In the genomic region with DNA sequence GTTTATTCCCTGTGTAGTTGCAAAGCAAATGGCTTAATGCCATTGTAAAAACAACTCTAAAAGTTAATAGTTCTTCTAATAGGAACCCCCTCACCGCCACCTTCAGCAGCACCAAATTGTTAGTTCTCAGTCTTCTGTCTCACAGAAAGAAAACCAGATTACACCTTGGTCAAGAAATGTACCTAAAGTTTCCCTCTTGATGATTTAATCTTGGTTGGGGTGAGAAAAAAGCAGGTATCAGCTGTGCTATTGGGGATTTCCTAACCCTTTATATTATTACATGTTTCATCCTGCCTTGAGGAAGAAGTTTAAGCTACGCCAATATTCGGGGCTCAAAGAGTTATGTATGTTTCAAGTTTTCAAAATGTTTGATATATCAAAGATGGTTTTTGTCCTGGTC, we compare ENCODE assay signal across 12 cellular contexts. TPM values are rescaled to one million over a fixed set of nuclear protein-coding genes. Genes with fewer than 3 reads are reported as not detected.
DNase-seq lines count a peak whose midpoint lies in the region; ATAC-seq, FAIRE-seq and TF ChIP-seq lines count a peak whose summit lies in the region.
"Had no signal": no experiment of that assay in that cellular context is flagged by ENCODE, and none has a peak within 500 bp of the region (broad histone marks: within the 10 kb centered on the region; RNA-seq: fewer than 3 reads in every experiment).

No MANE protein-coding gene starts in this region.

- no peak overlapping the region for H2AFZ ChIP-seq in astrocyte (ENCODE audit: low read depth, low read length)
- H2AFZ ChIP-seq: GM23338 had no signal

- H3K79me2 ChIP-seq in astrocyte (ENCODE audit: insufficient read depth, low read length) (no peaks in the 10 kb centered on the region), mesendoderm (ENCODE audit: control insufficient read depth, insufficient read depth, low read length) (no peaks in the 10 kb centered on the region)

- H3K27me3 ChIP-seq in astrocyte (ENCODE audit: insufficient read depth, low read length): no peaks in the 10 kb centered on the region
- H3K27me3 ChIP-seq in mesendoderm (ENCODE audit: insufficient read depth, low read length, poor library complexity): no peaks in the 10 kb centered on the region

- ATAC-seq in GM21717 (IDR thresholded peaks at IDR 0.05; ENCODE audit: unreplicated experiment): peak; percentile 44
- peak; percentile 58 to 81 for ATAC-seq in natural killer cell treated with Interleukin-12 subunit alpha and Interleukin-12 subunit beta and Interleukin-15 and Interleukin-18, amount 100 ng/mL, for 72 hours
- no peak for ATAC-seq in esophagus mucosa
- ATAC-seq: GM23338, K562 had no signal

- H4K8ac ChIP-seq in mesendoderm (ENCODE audit: low read depth, low read length): no peak overlapping the region

- H3K4me1 ChIP-seq in astrocyte (ENCODE audit: insufficient read depth, low read length): peaks cover 16% of the 10 kb centered on the region
- H3K4me1 ChIP-seq in mesendoderm (ENCODE audit: control insufficient read depth, low read depth, low read length): no peaks in the 10 kb centered on the region

- TF ChIP-seq CTCF in astrocyte (IDR thresholded peaks at IDR 0.05; ENCODE audit: insufficient read depth, low read depth, low read length): no peak

- DNase-seq in GM18507 (ENCODE audit: extremely low spot score, insufficient read length, low read depth) (no peak), astrocyte (ENCODE audit: low read depth) (no peak), iPS-NIHi7 (ENCODE audit: extremely low spot score) (no peak), mesendoderm (no peak)
- DNase-seq in natural killer cell treated with Interleukin-12 subunit alpha and Interleukin-12 subunit beta and Interleukin-15 and Interleukin-18, amount 100 ng/mL, for 72 hours (ENCODE audit: low spot score): no peak
- DNase-seq: NCI-H1048 had no signal

- H4K20me1 ChIP-seq in astrocyte (ENCODE audit: insufficient read depth, low read length): no peaks in the 10 kb centered on the region

- no peaks in the 10 kb centered on the region for H3K9me3 ChIP-seq in astrocyte (ENCODE audit: insufficient read depth, low read depth, low read length)

- no peak overlapping the region for H3K9ac ChIP-seq in astrocyte (ENCODE audit: low read length)
- no peak overlapping the region for H3K9ac ChIP-seq in mesendoderm (ENCODE audit: low read length)

- peaks cover 29% of the 10 kb centered on the region for H3K4me1 Mint-ChIP-seq in astrocyte (ENCODE audit: low read depth, unreplicated experiment)
- peaks cover 27 to 29% of the 10 kb centered on the region in 2 donors for H3K4me1 Mint-ChIP-seq in natural killer cell treated with Interleukin-12 subunit alpha and Interleukin-12 subunit beta and Interleukin-15 and Interleukin-18, amount 100 ng/mL, for 72 hours (ENCODE audit: low read depth in 2 of 2)

- no peaks in the 10 kb centered on the region for H3K79me1 ChIP-seq in mesendoderm (ENCODE audit: low read length)

- no peak overlapping the region for H3K27ac ChIP-seq in astrocyte (ENCODE audit: low read depth, low read length)
- H3K27ac ChIP-seq in mesendoderm (ENCODE audit: low read depth, low read length): no peak overlapping the region
- H3K27ac ChIP-seq: SK-N-MC had no signal

- no peak overlapping the region for H2BK15ac ChIP-seq in mesendoderm (replicated peaks; ENCODE audit: low read depth)

- H2AK5ac ChIP-seq in mesendoderm (ENCODE audit: low read length): no peak overlapping the region

- no peak overlapping the region for H3K56ac ChIP-seq in mesendoderm (ENCODE audit: low read length)

- no peak overlapping the region for H3K4me3 ChIP-seq in astrocyte (ENCODE audit: insufficient read depth, low read depth, low read length)
- no peak overlapping the region for H3K4me3 ChIP-seq in mesendoderm (ENCODE audit: low read length)
- H3K4me3 ChIP-seq: GM23338, K562, SK-N-MC had no signal

- no peak overlapping the region for H2BK5ac ChIP-seq in mesendoderm (ENCODE audit: low read length)

- no peak overlapping the region for H3K4me3 Mint-ChIP-seq in astrocyte (ENCODE audit: unreplicated experiment)
- H3K4me3 Mint-ChIP-seq in natural killer cell treated with Interleukin-12 subunit alpha and Interleukin-12 subunit beta and Interleukin-15 and Interleukin-18, amount 100 ng/mL, for 72 hours: peak overlapping the region; percentile 20
- H3K4me3 Mint-ChIP-seq: GM23338 had no signal

- H3K18ac ChIP-seq in mesendoderm (ENCODE audit: low read length): no peak overlapping the region

- H3K36me3 ChIP-seq in astrocyte (ENCODE audit: insufficient read depth, low read length) (no peaks in the 10 kb centered on the region), mesendoderm (ENCODE audit: control insufficient read depth, insufficient read depth, low read length) (no peaks in the 10 kb centered on the region)

- FAIRE-seq in GM18507 (lab: Jason Lieb, UNC) (peak; percentile 21), astrocyte (lab: Jason Lieb, UNC) (no peak)
- FAIRE-seq: HTR-8/SVneo, K562 had no signal

- no peak overlapping the region for H2BK120ac ChIP-seq in mesendoderm (ENCODE audit: low read depth, low read length)

- WGBS in mesendoderm (ENCODE audit: extremely low coverage, insufficient coverage, low lambda C conversion rate): no CpG with 5 or more reads among the region's 3 CpGs

- H3K36me3 Mint-ChIP-seq in astrocyte (ENCODE audit: low read depth, unreplicated experiment): no peaks in the 10 kb centered on the region
- no peaks in the 10 kb centered on the region for H3K36me3 Mint-ChIP-seq in natural killer cell treated with Interleukin-12 subunit alpha and Interleukin-12 subunit beta and Interleukin-15 and Interleukin-18, amount 100 ng/mL, for 72 hours

- H3K27ac Mint-ChIP-seq in astrocyte (ENCODE audit: unreplicated experiment): no peak overlapping the region
- peak overlapping the region in 1 of 2 donors; percentile 79 for H3K27ac Mint-ChIP-seq in natural killer cell treated with Interleukin-12 subunit alpha and Interleukin-12 subunit beta and Interleukin-15 and Interleukin-18, amount 100 ng/mL, for 72 hours
- H3K27ac Mint-ChIP-seq: GM23338 had no signal

- no peak overlapping the region for H4K5ac ChIP-seq in mesendoderm (ENCODE audit: low read length)

- peaks cover 27% of the 10 kb centered on the region for H3K27me3 Mint-ChIP-seq in astrocyte (ENCODE audit: low read depth, unreplicated experiment)
- peaks cover 0 to 7% of the 10 kb centered on the region in 2 donors for H3K27me3 Mint-ChIP-seq in natural killer cell treated with Interleukin-12 subunit alpha and Interleukin-12 subunit beta and Interleukin-15 and Interleukin-18, amount 100 ng/mL, for 72 hours

- H3K4ac ChIP-seq in mesendoderm (ENCODE audit: low read depth, low read length): no peak overlapping the region

- no peak overlapping the region for H3K23ac ChIP-seq in mesendoderm (ENCODE audit: low read length)

- H3K4me2 ChIP-seq in astrocyte (ENCODE audit: low read length) (peak overlapping the region; percentile 53), mesendoderm (ENCODE audit: low read length) (no peak overlapping the region)
- H3K4me2 ChIP-seq: GM23338 had no signal

- H3K9me3 Mint-ChIP-seq in astrocyte (ENCODE audit: unreplicated experiment): no peaks in the 10 kb centered on the region
- H3K9me3 Mint-ChIP-seq in natural killer cell treated with Interleukin-12 subunit alpha and Interleukin-12 subunit beta and Interleukin-15 and Interleukin-18, amount 100 ng/mL, for 72 hours: no peaks in the 10 kb centered on the region
- H3K9me3 Mint-ChIP-seq: GM23338 had no signal

RNA-seq across cellular contexts. Expression of a gene that starts 17.0 kb away (rescaled TPM):
- total RNA-seq in astrocyte: 55.6 and 56.0 TPM in 2 replicates
- total RNA-seq in natural killer cell treated with Interleukin-12 subunit alpha and Interleukin-12 subunit beta and Interleukin-15 and Interleukin-18, amount 100 ng/mL, for 72 hours: 100 to 1,000 TPM; 172 to 533 TPM
- 2.1 TPM for total RNA-seq in esophagus mucosa
- 3.8 TPM for polyA plus RNA-seq in mesendoderm (2013, experiment 1 of 2)
- polyA plus RNA-seq in mesendoderm (2013, experiment 2 of 2): 3.4 TPM

RNA-seq across cellular contexts. Expression of a gene that starts 23.8 kb away (rescaled TPM):
- 77.6 and 78.4 TPM in 2 replicates for total RNA-seq in astrocyte
- total RNA-seq in natural killer cell treated with Interleukin-12 subunit alpha and Interleukin-12 subunit beta and Interleukin-15 and Interleukin-18, amount 100 ng/mL, for 72 hours: 10 to 100 TPM; 49.1 to 54.8 TPM
- total RNA-seq in esophagus mucosa: 61.8 TPM
- 45.4 TPM for polyA plus RNA-seq in mesendoderm (2013, experiment 1 of 2)
- polyA plus RNA-seq in mesendoderm (2013, experiment 2 of 2): 39.6 TPM

Comparison
In these comparisons a context has a peak if more than half of its experiments do, and no peak if none do; other contexts are left out.
1. RNA of a gene that starts 17.0 kb away (total RNA-seq): 172 to 533 TPM in natural killer cell treated with Interleukin-12 subunit alpha and Interleukin-12 subunit beta and Interleukin-15 and Interleukin-18, amount 100 ng/mL, for 72 hours and 55.6 to 56.0 TPM in astrocyte; 2.1 TPM in esophagus mucosa (single experiment); every median in the first group is over 10 times any median in the second.